Comparison of ENCODE assay signal across 8 cellular contexts in genomic region chr17:879546-879945, GRCh38.
DNase-seq lines count a peak whose midpoint lies in the region; ATAC-seq and TF ChIP-seq lines count a peak whose summit lies in the region.

No MANE protein-coding gene starts in this region.

- peaks cover 1 to 15% (median 4%) of the 10 kb centered on the region in 4 donors for H3K4me1 ChIP-seq in liver (ENCODE audit: control insufficient read depth in 4 of 4, insufficient read depth in 4 of 4, low read length in 3 of 4)

- H3K27ac ChIP-seq in cingulate gyrus (ENCODE audit: low read depth, low read length) (peak overlapping the region; percentile 20), liver (ENCODE audit: low read depth in 1 of 2, low read length in 2 of 2) (peak overlapping the region; percentile 43 to 81)

- peak; percentile 53 for TF ChIP-seq CTCF in liver (IDR thresholded peaks at IDR 0.05; ENCODE audit: low read depth, low read length, missing input control)

- H3K4me3 ChIP-seq in liver (ENCODE audit: low read depth in 1 of 3, low read length in 3 of 3), result no peak overlapping the region

- 24% methylated on average over 16 of the region's 16 CpGs for WGBS in liver

- H3K27me3 ChIP-seq in liver (ENCODE audit: control insufficient read depth in 4 of 4, insufficient read depth in 4 of 4, low read length in 3 of 4), result no peaks in the 10 kb centered on the region

- peak; percentile 75 to 78 for TF ChIP-seq RAD21 in liver (IDR thresholded peaks at IDR 0.05)

- no peaks in the 10 kb centered on the region for H3K36me3 ChIP-seq in liver (ENCODE audit: control insufficient read depth in 4 of 4, insufficient read depth in 3 of 4, low read depth in 1 of 4, low read length in 3 of 4)

- no peak overlapping the region for H3K9ac ChIP-seq in liver (ENCODE audit: low read depth in 1 of 2, low read length in 2 of 2)

- ATAC-seq in GM18511 (IDR thresholded peaks at IDR 0.05; ENCODE audit: unreplicated experiment) (no peak), GM19467 (IDR thresholded peaks at IDR 0.05; ENCODE audit: unreplicated experiment) (no peak)

- H3K9me3 ChIP-seq in liver (ENCODE audit: control insufficient read depth in 4 of 4, low read length in 3 of 4), result no peaks in the 10 kb centered on the region

- DNase-seq in ELF-1 (ENCODE audit: low read depth, low spot score) (peak; percentile 98), NCI-H1092 treated with DMSO at 0.1 percent for 48 hours (lab: John Stamatoyannopoulos, UW) (peak; percentile 90)
- peak; percentile 51 for DNase-seq in activated CD4-positive, CD25-positive, alpha-beta regulatory T cell treated with anti-CD3 and anti-CD28 coated beads, Interleukin-2, amount 50 U/mL, for 72 hours
- DNase-seq in stimulated activated CD4-positive, alpha-beta T cell treated with anti-CD3 and anti-CD28 coated beads, TNF-alpha, amount 100 ng/mL, for 4 hours (ENCODE audit: low read depth in 3 of 3), result peak; percentile 18 to 50 (median 39)

TF ChIP-seq in liver, 16 proteins besides CTCF, POLR2A, EP300 and RAD21:
- no peak for TF ChIP-seq FOXA1 (IDR thresholded peaks at IDR 0.05)
- peak; percentile 24 for TF ChIP-seq YY1 (IDR thresholded peaks at IDR 0.05)
- no peak for TF ChIP-seq SP1 (IDR thresholded peaks at IDR 0.05)
- peak in 1 of 2 donors; percentile 7 for TF ChIP-seq RXRA (IDR thresholded peaks at IDR 0.05)
- TF ChIP-seq REST (IDR thresholded peaks at IDR 0.05), result no peak
- no peak for TF ChIP-seq GABPA (IDR thresholded peaks at IDR 0.05 in 1 of 2, conservative IDR thresholded peaks at IDR 0.05 in 1 of 2)
- TF ChIP-seq HNF4G (IDR thresholded peaks at IDR 0.05), result no peak
- TF ChIP-seq HNF4A (conservative IDR thresholded peaks at IDR 0.05), result peak in 1 of 2 donors; percentile 16
- TF ChIP-seq JUND (IDR thresholded peaks at IDR 0.05), result no peak
- TF ChIP-seq EGR1 (IDR thresholded peaks at IDR 0.05; ENCODE audit: low read depth in 2 of 2), result no peak

Comparison
In these comparisons a context has a peak if more than half of its experiments do, and no peak if none do; other contexts are left out.
1. DNase-seq: peak in every context shown above with its lines; median percentile 98 in ELF-1; 90 in NCI-H1092 treated with DMSO at 0.1 percent for 48 hours; 51 in activated CD4-positive, CD25-positive, alpha-beta regulatory T cell treated with anti-CD3 and anti-CD28 coated beads, Interleukin-2, amount 50 U/mL, for 72 hours; 39 in stimulated activated CD4-positive, alpha-beta T cell treated with anti-CD3 and anti-CD28 coated beads, TNF-alpha, amount 100 ng/mL, for 4 hours.